Comparison of ENCODE assay signal across 16 cellular contexts in genomic region chr17:9247401-9247938, GRCh38.
"Had no signal": no experiment of that assay in that cellular context is flagged by ENCODE, and none has a peak within 500 bp of the region (broad histone marks: within the 10 kb centered on the region; RNA-seq: fewer than 3 reads in every experiment).

No MANE protein-coding gene starts in this region.

- H3K9me3 Mint-ChIP-seq: activated naive CD4-positive, alpha-beta T cell treated with anti-CD3 and anti-CD28 coated beads for 36 hours; activated T-helper 17 cell treated with anti-CD3 and anti-CD28 coated beads, Interleukin-2, amount 50 U/mL, for 72 hours; central memory CD8-positive, alpha-beta T cell; effector memory CD8-positive, alpha-beta T cell; nephron progenitor cell; WTC11 had no signal

- H3K4me3 ChIP-seq: left lung had no signal

- H3K36me3 Mint-ChIP-seq: WTC11 had no signal

- H3K27ac Mint-ChIP-seq: activated naive CD4-positive, alpha-beta T cell treated with anti-CD3 and anti-CD28 coated beads for 36 hours; activated T-helper 17 cell treated with anti-CD3 and anti-CD28 coated beads, Interleukin-2, amount 50 U/mL, for 72 hours; WTC11 had no signal

- H3K27ac ChIP-seq: epithelial cell of prostate, left lung, parathyroid adenoma had no signal

- H3K27me3 ChIP-seq: left lung had no signal

- H3K9me3 ChIP-seq: left lung had no signal

- H3K4me1 ChIP-seq: parathyroid adenoma had no signal

- ATAC-seq: activated T-helper 17 cell treated with anti-CD3 and anti-CD28 coated beads, Interleukin-2, amount 50 U/mL, for 72 hours; effector memory CD8-positive, alpha-beta T cell; left lung; SK-N-SH treated with all-trans-retinoic acid at 6 μM for 48 hours; WTC11 had no signal

- DNase-seq: activated CD4-positive, alpha-beta T cell treated with anti-CD3 and anti-CD28 coated beads, Interleukin-2, amount 50 U/mL, for 1 hour; activated naive CD4-positive, alpha-beta T cell treated with anti-CD3 and anti-CD28 coated beads for 36 hours; activated T-cell treated with anti-CD3 and anti-CD28 coated beads for 4 hours; effector memory CD8-positive, alpha-beta T cell; glutamatergic neuron; mesenchymal stem cell; nephron progenitor cell; small intestine; trophoblast cell had no signal
